ENCODE assay signal across 8 cellular contexts in genomic region chr1:37808369-37809319, GRCh38. TPM values are rescaled to one million over a fixed set of nuclear protein-coding genes. Genes with fewer than 3 reads are reported as not detected.
DNase-seq lines count a peak whose midpoint lies in the region; ATAC-seq and TF ChIP-seq lines count a peak whose summit lies in the region.

No MANE protein-coding gene starts in this region.

- H3K4me1 Mint-ChIP-seq in activated naive CD4-positive, alpha-beta T cell treated with anti-CD3 and anti-CD28 coated beads, Interleukin-2, amount 10 ng/mL, durations not matched to agents 7 days and 5 days = peaks cover 34% of the 10 kb centered on the region
- peaks cover 29 to 36% of the 10 kb centered on the region in 2 donors for H3K4me1 Mint-ChIP-seq in natural killer cell treated with Interleukin-12 subunit alpha and Interleukin-12 subunit beta and Interleukin-15 and Interleukin-18, amount 100 ng/mL, for 72 hours (ENCODE audit: low read depth in 2 of 2)

- H3K9me3 ChIP-seq in aorta (ENCODE audit: control insufficient read depth, low read length) = no peaks in the 10 kb centered on the region

- no peaks in the 10 kb centered on the region for H3K27me3 Mint-ChIP-seq in activated naive CD4-positive, alpha-beta T cell treated with anti-CD3 and anti-CD28 coated beads, Interleukin-2, amount 10 ng/mL, durations not matched to agents 7 days and 5 days
- H3K27me3 Mint-ChIP-seq in natural killer cell treated with Interleukin-12 subunit alpha and Interleukin-12 subunit beta and Interleukin-15 and Interleukin-18, amount 100 ng/mL, for 72 hours = no peaks in the 10 kb centered on the region

- ATAC-seq in GM19035 (IDR thresholded peaks at IDR 0.05; ENCODE audit: unreplicated experiment) (peak; percentile 37), HG03159 (IDR thresholded peaks at IDR 0.05; ENCODE audit: unreplicated experiment) (peak; percentile 29), foreskin keratinocyte (peak; percentile 75), aorta (ENCODE audit: low FRiP score) (peak; percentile 89)
- peak; percentile 80 to 85 for ATAC-seq in natural killer cell treated with Interleukin-12 subunit alpha and Interleukin-12 subunit beta and Interleukin-15 and Interleukin-18, amount 100 ng/mL, for 72 hours

- DNase-seq in COR-L47 (lab: John Stamatoyannopoulos, UW) = peak; percentile 74
- DNase-seq in NCI-H460 (ENCODE audit: extremely low read depth, low read depth) = peak; percentile 56
- DNase-seq in activated naive CD4-positive, alpha-beta T cell treated with anti-CD3 and anti-CD28 coated beads, Interleukin-2, amount 10 ng/mL, durations not matched to agents 7 days and 5 days = no peak
- DNase-seq in foreskin keratinocyte = peak; percentile 37 to 67
- peak; percentile 81 for DNase-seq in natural killer cell treated with Interleukin-12 subunit alpha and Interleukin-12 subunit beta and Interleukin-15 and Interleukin-18, amount 100 ng/mL, for 72 hours (ENCODE audit: low spot score)
- peak; percentile 82 to 92 for DNase-seq in aorta

- H3K4me1 ChIP-seq in foreskin keratinocyte (no peaks in the 10 kb centered on the region), aorta (ENCODE audit: control insufficient read depth in 1 of 2, insufficient read depth in 2 of 2, low read length in 2 of 2) (no peaks in the 10 kb centered on the region)

- H3K36me3 Mint-ChIP-seq in activated naive CD4-positive, alpha-beta T cell treated with anti-CD3 and anti-CD28 coated beads, Interleukin-2, amount 10 ng/mL, durations not matched to agents 7 days and 5 days = peaks cover 35% of the 10 kb centered on the region
- H3K36me3 Mint-ChIP-seq in natural killer cell treated with Interleukin-12 subunit alpha and Interleukin-12 subunit beta and Interleukin-15 and Interleukin-18, amount 100 ng/mL, for 72 hours = peaks cover 8% of the 10 kb centered on the region

- peak overlapping the region; percentile 90 to 97 for H3K4me3 ChIP-seq in aorta (ENCODE audit: low read length in 2 of 2)

- H3K9me3 Mint-ChIP-seq in activated naive CD4-positive, alpha-beta T cell treated with anti-CD3 and anti-CD28 coated beads, Interleukin-2, amount 10 ng/mL, durations not matched to agents 7 days and 5 days = no peaks in the 10 kb centered on the region
- H3K9me3 Mint-ChIP-seq in natural killer cell treated with Interleukin-12 subunit alpha and Interleukin-12 subunit beta and Interleukin-15 and Interleukin-18, amount 100 ng/mL, for 72 hours = no peaks in the 10 kb centered on the region

- intact Hi-C loops in aorta (cut with DNase I) = loop anchor here (2.0 to 10.0 kb wide), 4 partner anchors 50 to 1344 kb away; partner anchors contain the start of genes CDCA8 (in 1 of the 2), MRPS15 (in 1 of the 2) and MTF1 (in 1 of the 2)

- H3K36me3 ChIP-seq in aorta (ENCODE audit: control insufficient read depth in 1 of 2, insufficient read depth in 2 of 2, low read length in 1 of 2) = peaks cover 2 to 10% of the 10 kb centered on the region in 2 donors

- CTCF ChIA-PET in activated naive CD4-positive, alpha-beta T cell treated with anti-CD3 and anti-CD28 coated beads, Interleukin-2, amount 10 ng/mL, durations not matched to agents 7 days and 5 days (lab: Charles Lee) = interaction anchor here (0.6 to 3.2 kb wide), 3 partner anchors 52 to 334 kb away, joined by 3 to 18 read pairs (median 4); partner anchors contain the start of genes MTF1 and ZC3H12A

- H3K27me3 ChIP-seq in foreskin keratinocyte (no peaks in the 10 kb centered on the region), aorta (ENCODE audit: control insufficient read depth in 1 of 2, insufficient read depth in 2 of 2, low read length in 1 of 2) (no peaks in the 10 kb centered on the region)

- peak overlapping the region; percentile 97 for H3K4me3 Mint-ChIP-seq in activated naive CD4-positive, alpha-beta T cell treated with anti-CD3 and anti-CD28 coated beads, Interleukin-2, amount 10 ng/mL, durations not matched to agents 7 days and 5 days
- H3K4me3 Mint-ChIP-seq in natural killer cell treated with Interleukin-12 subunit alpha and Interleukin-12 subunit beta and Interleukin-15 and Interleukin-18, amount 100 ng/mL, for 72 hours = peak overlapping the region; percentile 91

- 1 to 2% methylated on average over 34 to 54 of the region's 54 CpGs for WGBS in aorta, 2 donors

- peak overlapping the region; percentile 96 for H3K27ac Mint-ChIP-seq in activated naive CD4-positive, alpha-beta T cell treated with anti-CD3 and anti-CD28 coated beads, Interleukin-2, amount 10 ng/mL, durations not matched to agents 7 days and 5 days
- peak overlapping the region; percentile 80 to 91 for H3K27ac Mint-ChIP-seq in natural killer cell treated with Interleukin-12 subunit alpha and Interleukin-12 subunit beta and Interleukin-15 and Interleukin-18, amount 100 ng/mL, for 72 hours

- TF ChIP-seq CTCF in foreskin keratinocyte (conservative IDR thresholded peaks at IDR 0.05) = peak; percentile 25

- H3K27ac ChIP-seq in foreskin keratinocyte (peak overlapping the region; percentile 61), aorta (ENCODE audit: low read depth in 1 of 2, low read length in 2 of 2) (peak overlapping the region; percentile 24 to 83)

RNA-seq across cellular contexts. Expression of gene YRDC, which starts 0.6 kb away (rescaled TPM):
- 39.3 and 45.6 TPM in 2 replicates for total RNA-seq in NCI-H460 (2014; rRNA removed; shearing (Covaris generic))
- 31.2 and 33.0 TPM in 2 replicates for polyA plus RNA-seq in NCI-H460 (2014; cell fraction: nucleus; rRNA removed)
- total RNA-seq in foreskin keratinocyte (22.6 and 24.4 TPM in 2 replicates), aorta (10 to 100 TPM; 10.2 to 12.2 TPM)
- polyA plus RNA-seq in foreskin keratinocyte (21.8 and 25.1 TPM in 2 replicates), aorta (10 to 100 TPM in 1 of 2 donors, 1 to 10 TPM in 1; 8.5 to 11.1 TPM)
- total RNA-seq in natural killer cell treated with Interleukin-12 subunit alpha and Interleukin-12 subunit beta and Interleukin-15 and Interleukin-18, amount 100 ng/mL, for 72 hours = 10 to 100 TPM; 72.0 to 82.9 TPM

RNA-seq across cellular contexts. Expression of gene C1orf122, which starts 1.1 kb away (rescaled TPM):
- total RNA-seq in NCI-H460 (2014; rRNA removed; shearing (Covaris generic)) = 18.7 and 19.8 TPM in 2 replicates
- 28.6 and 30.0 TPM in 2 replicates for polyA plus RNA-seq in NCI-H460 (2014; cell fraction: nucleus; rRNA removed)
- total RNA-seq in foreskin keratinocyte (42.5 and 49.3 TPM in 2 replicates), aorta (10 to 100 TPM; 34.0 to 35.0 TPM)
- polyA plus RNA-seq in foreskin keratinocyte (86.8 and 92.8 TPM in 2 replicates), aorta (100 to 1,000 TPM in 1 of 2 donors, 10 to 100 TPM in 1; 75.7 to 118 TPM)
- 10 to 100 TPM; 29.2 to 33.3 TPM for total RNA-seq in natural killer cell treated with Interleukin-12 subunit alpha and Interleukin-12 subunit beta and Interleukin-15 and Interleukin-18, amount 100 ng/mL, for 72 hours

RNA-seq across cellular contexts. Expression of gene MANEAL, which starts 15.0 kb away (rescaled TPM):
- 3.4 and 3.7 TPM in 2 replicates for total RNA-seq in NCI-H460 (2014; rRNA removed; shearing (Covaris generic))
- 3.8 and 4.1 TPM in 2 replicates for polyA plus RNA-seq in NCI-H460 (2014; cell fraction: nucleus; rRNA removed)
- total RNA-seq in foreskin keratinocyte (0.39 and 0.41 TPM in 2 replicates), aorta (1 to 10 TPM; 1.2 to 1.9 TPM)
- polyA plus RNA-seq in foreskin keratinocyte (0.29 and 0.30 TPM in 2 replicates), aorta (1 to 10 TPM in 1 of 2 donors, under 1 TPM in 1; 0.75 to 2.3 TPM)
- total RNA-seq in natural killer cell treated with Interleukin-12 subunit alpha and Interleukin-12 subunit beta and Interleukin-15 and Interleukin-18, amount 100 ng/mL, for 72 hours = 1 to 10 TPM; 2.8 to 9.0 TPM

RNA-seq across cellular contexts. Expression of gene EPHA10, which starts 43.7 kb away (rescaled TPM):
- 0.05 and 0.43 TPM in 2 replicates for total RNA-seq in NCI-H460 (2014; rRNA removed; shearing (Covaris generic))
- 0.58 TPM in 1 of 2 replicates, not detected in the other for polyA plus RNA-seq in NCI-H460 (2014; cell fraction: nucleus; rRNA removed)
- not detected in 2 replicates for total RNA-seq in foreskin keratinocyte
- polyA plus RNA-seq in foreskin keratinocyte = not detected in 2 replicates
- total RNA-seq in natural killer cell treated with Interleukin-12 subunit alpha and Interleukin-12 subunit beta and Interleukin-15 and Interleukin-18, amount 100 ng/mL, for 72 hours = not detected
- under 1 TPM in 1 of 2 donors, not detected in 1; 0.12 TPM for total RNA-seq in aorta
- under 1 TPM; 0.05 to 0.25 TPM for polyA plus RNA-seq in aorta

RNA-seq across cellular contexts. Expression of gene MTF1, which starts 50.7 kb away (rescaled TPM):
- total RNA-seq in NCI-H460 (2014; rRNA removed; shearing (Covaris generic)) = 2.6 and 2.9 TPM in 2 replicates
- 2.7 and 3.2 TPM in 2 replicates for polyA plus RNA-seq in NCI-H460 (2014; cell fraction: nucleus; rRNA removed)
- 7.9 and 8.6 TPM in 2 replicates for total RNA-seq in foreskin keratinocyte
- 1.9 and 2.2 TPM in 2 replicates for polyA plus RNA-seq in foreskin keratinocyte
- total RNA-seq in natural killer cell treated with Interleukin-12 subunit alpha and Interleukin-12 subunit beta and Interleukin-15 and Interleukin-18, amount 100 ng/mL, for 72 hours = 10 to 100 TPM; 54.0 to 65.3 TPM
- 10 to 100 TPM; 21.0 to 23.5 TPM for total RNA-seq in aorta
- 1 to 10 TPM; 2.1 to 2.8 TPM for polyA plus RNA-seq in aorta

Comparison
In these comparisons a context has a peak if more than half of its experiments do, and no peak if none do; other contexts are left out.
1. ATAC-seq: peak in every context shown above with its lines; median percentile 89 in aorta; 82 in natural killer cell treated with Interleukin-12 subunit alpha and Interleukin-12 subunit beta and Interleukin-15 and Interleukin-18, amount 100 ng/mL, for 72 hours; 75 in foreskin keratinocyte; 37 in GM19035; 29 in HG03159.